32 cellular contexts compared by ENCODE assay signal in the genomic region with DNA sequence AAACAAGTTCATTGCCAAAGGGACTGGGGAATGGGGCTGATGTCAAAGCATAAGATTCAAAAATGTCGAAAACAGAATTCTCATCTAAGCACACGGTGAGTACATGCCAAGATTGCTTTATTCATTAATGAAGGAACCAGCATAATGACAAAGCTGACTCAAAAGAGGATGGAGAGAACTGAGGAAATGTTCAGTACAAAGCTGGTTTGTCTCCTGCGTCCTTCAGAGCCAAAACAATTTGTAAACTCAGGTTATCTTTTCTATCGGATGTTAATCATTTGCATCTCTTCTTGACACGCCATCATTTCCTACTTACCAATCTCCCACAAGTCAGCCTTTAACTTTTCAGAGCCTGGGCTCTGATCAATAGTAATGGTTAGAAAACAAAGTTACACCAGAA.
"Had no signal": no experiment of that assay in that cellular context is flagged by ENCODE, and none has a peak within 500 bp of the region (broad histone marks: within the 10 kb centered on the region; RNA-seq: fewer than 3 reads in every experiment).

No MANE protein-coding gene starts in this region.

- H3K9me3 Mint-ChIP-seq: activated B cell treated with CpG ODN at 0.5 μM for 24 hours; activated CD4-positive, alpha-beta memory T cell treated with anti-CD3 and anti-CD28 coated beads for 36 hours; activated naive CD4-positive, alpha-beta T cell treated with anti-CD3 and anti-CD28 coated beads for 36 hours; activated naive CD4-positive, alpha-beta T cell treated with anti-CD3 and anti-CD28 coated beads, Interleukin-2, amount 50 U/mL, for 72 hours; activated naive CD8-positive, alpha-beta T cell treated with anti-CD3 and anti-CD28 coated beads, Interleukin-2, amount 10 ng/mL, durations not matched to agents 7 days and 5 days; activated T-helper 1 cell treated with anti-CD3 and anti-CD28 coated beads, Interleukin-12 subunit alpha, Interleukin-12 subunit beta, Interleukin-2, Interleukin-4 antibody, amounts not matched to agents 30 ng/mL and 10 ng/mL and 1 ng/mL, durations not matched to agents 14 hours and 24 hours and 36 hours; activated T-helper 2 cell treated with anti-CD3 and anti-CD28 coated beads, Interferon-gamma antibody, Interleukin-2, Interleukin-4, amounts not matched to agents 10 μg/mL and 5 μg/mL and 100 μg/mL, durations not matched to agents 14 hours and 24 hours and 36 hours; effector memory CD8-positive, alpha-beta T cell; T-cell; T-helper 1 cell treated with Interleukin-12 subunit alpha and Interleukin-12 subunit beta and Interleukin-4 antibody, amounts not matched to agents 30 μg/mL and 1 μg/mL, for 36 hours; T-helper 2 cell treated with Interferon-gamma antibody and Interleukin-4, amounts not matched to agents 5 μg/mL and 100 μg/mL, for 36 hours had no signal

- H3K36me3 ChIP-seq: ascending aorta, esophagus muscularis mucosa, gastrocnemius medialis, heart left ventricle, WERI-Rb-1 had no signal

- H3K4me3 Mint-ChIP-seq: activated B cell treated with CpG ODN at 0.5 μM for 24 hours; activated CD4-positive, alpha-beta memory T cell treated with anti-CD3 and anti-CD28 coated beads for 36 hours; activated CD8-positive, alpha-beta memory T cell treated with anti-CD3 and anti-CD28 coated beads, Interleukin-2, amount 10 ng/mL, durations not matched to agents 7 days and 5 days; activated CD8-positive, alpha-beta T cell treated with anti-CD3 and anti-CD28 coated beads, Interleukin-2, amount 10 ng/mL, durations not matched to agents 7 days and 5 days; activated naive CD4-positive, alpha-beta T cell treated with anti-CD3 and anti-CD28 coated beads for 36 hours; activated naive CD8-positive, alpha-beta T cell treated with anti-CD3 and anti-CD28 coated beads, Interleukin-2, amount 10 ng/mL, durations not matched to agents 7 days and 5 days; activated T-helper 1 cell treated with anti-CD3 and anti-CD28 coated beads, Interleukin-12 subunit alpha, Interleukin-12 subunit beta, Interleukin-2, Interleukin-4 antibody, amounts not matched to agents 30 ng/mL and 10 ng/mL and 1 ng/mL, durations not matched to agents 14 hours and 24 hours and 36 hours; effector memory CD8-positive, alpha-beta T cell; T-cell; T-helper 1 cell treated with Interleukin-12 subunit alpha and Interleukin-12 subunit beta and Interleukin-4 antibody, amounts not matched to agents 30 μg/mL and 1 μg/mL, for 36 hours; T-helper 2 cell treated with Interferon-gamma antibody and Interleukin-4, amounts not matched to agents 5 μg/mL and 100 μg/mL, for 36 hours had no signal

- H3K27ac ChIP-seq: ascending aorta, esophagus muscularis mucosa, foreskin keratinocyte, gastrocnemius medialis, heart left ventricle, WERI-Rb-1 had no signal

- H3K4me1 Mint-ChIP-seq: activated B cell treated with CpG ODN at 0.5 μM for 24 hours, T-cell had no signal

- H3K36me3 Mint-ChIP-seq: activated CD4-positive, alpha-beta memory T cell treated with anti-CD3 and anti-CD28 coated beads for 36 hours; activated CD8-positive, alpha-beta memory T cell treated with anti-CD3 and anti-CD28 coated beads, Interleukin-2, amount 10 ng/mL, durations not matched to agents 7 days and 5 days; activated naive CD4-positive, alpha-beta T cell treated with anti-CD3 and anti-CD28 coated beads, Interleukin-2, amount 50 U/mL, for 72 hours; activated naive CD8-positive, alpha-beta T cell treated with anti-CD3 and anti-CD28 coated beads, Interleukin-2, amount 10 ng/mL, durations not matched to agents 7 days and 5 days; T-cell had no signal

- FAIRE-seq: colon had no signal

- H3K27ac Mint-ChIP-seq: activated B cell treated with CpG ODN at 0.5 μM for 24 hours; activated CD4-positive, alpha-beta memory T cell treated with anti-CD3 and anti-CD28 coated beads for 36 hours; activated CD8-positive, alpha-beta memory T cell treated with anti-CD3 and anti-CD28 coated beads, Interleukin-2, amount 10 ng/mL, durations not matched to agents 7 days and 5 days; activated CD8-positive, alpha-beta T cell treated with anti-CD3 and anti-CD28 coated beads, Interleukin-2, amount 10 ng/mL, durations not matched to agents 7 days and 5 days; activated naive CD4-positive, alpha-beta T cell treated with anti-CD3 and anti-CD28 coated beads for 36 hours; activated naive CD4-positive, alpha-beta T cell treated with anti-CD3 and anti-CD28 coated beads, Interleukin-2, amount 50 U/mL, for 72 hours; activated naive CD8-positive, alpha-beta T cell treated with anti-CD3 and anti-CD28 coated beads, Interleukin-2, amount 10 ng/mL, durations not matched to agents 7 days and 5 days; activated T-helper 1 cell treated with anti-CD3 and anti-CD28 coated beads, Interleukin-12 subunit alpha, Interleukin-12 subunit beta, Interleukin-2, Interleukin-4 antibody, amounts not matched to agents 30 ng/mL and 10 ng/mL and 1 ng/mL, durations not matched to agents 14 hours and 24 hours and 36 hours; activated T-helper 2 cell treated with anti-CD3 and anti-CD28 coated beads, Interferon-gamma antibody, Interleukin-2, Interleukin-4, amounts not matched to agents 10 μg/mL and 5 μg/mL and 100 μg/mL, durations not matched to agents 14 hours and 24 hours and 36 hours; effector memory CD8-positive, alpha-beta T cell; T-cell; T-helper 1 cell treated with Interleukin-12 subunit alpha and Interleukin-12 subunit beta and Interleukin-4 antibody, amounts not matched to agents 30 μg/mL and 1 μg/mL, for 36 hours; T-helper 2 cell treated with Interferon-gamma antibody and Interleukin-4, amounts not matched to agents 5 μg/mL and 100 μg/mL, for 36 hours had no signal

- ATAC-seq: activated CD4-positive, CD25-positive, alpha-beta regulatory T cell treated with anti-CD3 and anti-CD28 coated beads, Interleukin-2, amount 50 U/mL, for 24 hours; activated CD8-positive, alpha-beta memory T cell treated with anti-CD3 and anti-CD28 coated beads, Interleukin-2, amount 10 ng/mL, durations not matched to agents 7 days and 5 days; activated CD8-positive, alpha-beta T cell treated with anti-CD3 and anti-CD28 coated beads, Interleukin-2, amount 10 ng/mL, durations not matched to agents 7 days and 5 days; activated naive CD4-positive, alpha-beta T cell treated with anti-CD3 and anti-CD28 coated beads, Interleukin-2, amount 50 U/mL, for 72 hours; effector memory CD8-positive, alpha-beta T cell; gastrocnemius medialis; heart left ventricle; T-cell had no signal

- DNase-seq: activated B cell treated with CpG ODN at 0.5 μM for 24 hours; activated CD4-positive, alpha-beta memory T cell treated with anti-CD3 and anti-CD28 coated beads for 36 hours; activated CD4-positive, alpha-beta T cell treated with anti-CD3 and anti-CD28 coated beads for 48 hours; activated CD8-positive, alpha-beta memory T cell treated with anti-CD3 and anti-CD28 coated beads, Interleukin-2, amount 10 ng/mL, durations not matched to agents 7 days and 5 days; activated CD8-positive, alpha-beta memory T cell treated with anti-CD3 and anti-CD28 coated beads, Interleukin-2, amount 50 U/mL, for 4 hours; activated CD8-positive, alpha-beta T cell treated with anti-CD3 and anti-CD28 coated beads, Interleukin-2, amount 10 ng/mL, durations not matched to agents 7 days and 5 days; activated naive CD4-positive, alpha-beta T cell treated with anti-CD3 and anti-CD28 coated beads for 36 hours; activated naive CD8-positive, alpha-beta T cell treated with anti-CD3 and anti-CD28 coated beads, Interleukin-2, amount 10 ng/mL, durations not matched to agents 7 days and 5 days; activated T-cell treated with anti-CD3 and anti-CD28 coated beads, Interleukin-2, amount 50 U/mL, for 1 hour; activated T-cell treated with anti-CD3 and anti-CD28 coated beads, Interleukin-2, amount 50 U/mL, for 48 hours; caudate nucleus; cortex of kidney; dermis blood vessel endothelial cell; effector CD4-positive, alpha-beta T cell; effector memory CD8-positive, alpha-beta T cell; erythroblast; gastrocnemius medialis; glutamatergic neuron; heart left ventricle; T-cell; T1000; WERI-Rb-1 had no signal

- H3K9me3 ChIP-seq: ascending aorta, esophagus muscularis mucosa, gastrocnemius medialis, heart left ventricle had no signal

- H3K4me3 ChIP-seq: ascending aorta, esophagus muscularis mucosa, gastrocnemius medialis, heart left ventricle had no signal

- H3K27me3 ChIP-seq: ascending aorta, gastrocnemius medialis had no signal

- H3K4me1 ChIP-seq: ascending aorta, esophagus muscularis mucosa, gastrocnemius medialis had no signal
